In the genomic region with DNA sequence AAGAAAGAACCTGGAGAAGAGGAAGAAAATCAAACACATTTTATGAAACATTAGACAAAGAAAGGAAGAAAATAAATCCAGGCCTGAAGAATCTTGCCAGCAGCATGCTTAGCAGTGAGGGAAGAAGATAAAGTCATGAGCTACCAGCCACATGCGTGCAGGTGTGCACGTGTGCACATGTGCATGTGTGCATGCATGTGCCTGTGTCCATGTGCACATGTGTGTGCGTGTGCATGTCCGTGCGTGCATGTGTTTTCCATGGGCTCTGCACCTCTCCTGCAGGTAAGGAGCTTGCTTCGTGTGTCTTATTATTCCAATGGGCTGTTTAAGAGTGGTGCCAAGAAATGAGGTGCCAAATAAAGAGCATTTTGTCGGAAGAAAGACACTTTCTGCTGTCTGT, we compare ENCODE assay signal across 27 cellular contexts.
"Had no signal": no experiment of that assay in that cellular context is flagged by ENCODE, and none has a peak within 500 bp of the region (broad histone marks: within the 10 kb centered on the region; RNA-seq: fewer than 3 reads in every experiment).

No MANE protein-coding gene starts in this region.

- H3K27me3 ChIP-seq: esophagus squamous epithelium, gastrocnemius medialis had no signal

- H3K36me3 ChIP-seq: esophagus squamous epithelium, gastrocnemius medialis, heart right ventricle, left ventricle myocardium inferior, lower lobe of right lung had no signal

- ATAC-seq: esophagus mucosa, gastrocnemius medialis, heart right ventricle, left colon, left lobe of liver, lower lobe of right lung, mucosa of descending colon had no signal

- H3K9me3 ChIP-seq: esophagus squamous epithelium, gastrocnemius medialis, lower lobe of right lung, mucosa of descending colon had no signal

- H3K27ac ChIP-seq: coronary artery, dorsolateral prefrontal cortex, epithelial cell of prostate, esophagus squamous epithelium, gastrocnemius medialis, heart right ventricle, left ventricle myocardium inferior, lower lobe of right lung had no signal

- H3K4me1 ChIP-seq: esophagus squamous epithelium, gastrocnemius medialis, heart right ventricle, left ventricle myocardium inferior, lower lobe of right lung had no signal

- DNase-seq: dermis blood vessel endothelial cell; dorsolateral prefrontal cortex; effector CD4-positive, alpha-beta T cell; effector memory CD4-positive, alpha-beta T cell; erythroblast; esophagus squamous epithelium; foreskin fibroblast; foreskin melanocyte; gastrocnemius medialis; glutamatergic neuron; head of caudate nucleus; heart right ventricle; hippocampal formation; kidney; kidney glomerular epithelial cell; left colon; left ventricle myocardium inferior; lower lobe of right lung; mesenchymal stem cell; mucosa of descending colon; naive B cell had no signal

- FAIRE-seq: colon, islet of Langerhans, kidney had no signal

- H3K4me3 ChIP-seq: coronary artery, dorsolateral prefrontal cortex, esophagus squamous epithelium, gastrocnemius medialis, heart right ventricle, left ventricle myocardium inferior, lower lobe of right lung, mucosa of descending colon had no signal
